ENCODE assay signal across 1 cellular context in the genomic region with DNA sequence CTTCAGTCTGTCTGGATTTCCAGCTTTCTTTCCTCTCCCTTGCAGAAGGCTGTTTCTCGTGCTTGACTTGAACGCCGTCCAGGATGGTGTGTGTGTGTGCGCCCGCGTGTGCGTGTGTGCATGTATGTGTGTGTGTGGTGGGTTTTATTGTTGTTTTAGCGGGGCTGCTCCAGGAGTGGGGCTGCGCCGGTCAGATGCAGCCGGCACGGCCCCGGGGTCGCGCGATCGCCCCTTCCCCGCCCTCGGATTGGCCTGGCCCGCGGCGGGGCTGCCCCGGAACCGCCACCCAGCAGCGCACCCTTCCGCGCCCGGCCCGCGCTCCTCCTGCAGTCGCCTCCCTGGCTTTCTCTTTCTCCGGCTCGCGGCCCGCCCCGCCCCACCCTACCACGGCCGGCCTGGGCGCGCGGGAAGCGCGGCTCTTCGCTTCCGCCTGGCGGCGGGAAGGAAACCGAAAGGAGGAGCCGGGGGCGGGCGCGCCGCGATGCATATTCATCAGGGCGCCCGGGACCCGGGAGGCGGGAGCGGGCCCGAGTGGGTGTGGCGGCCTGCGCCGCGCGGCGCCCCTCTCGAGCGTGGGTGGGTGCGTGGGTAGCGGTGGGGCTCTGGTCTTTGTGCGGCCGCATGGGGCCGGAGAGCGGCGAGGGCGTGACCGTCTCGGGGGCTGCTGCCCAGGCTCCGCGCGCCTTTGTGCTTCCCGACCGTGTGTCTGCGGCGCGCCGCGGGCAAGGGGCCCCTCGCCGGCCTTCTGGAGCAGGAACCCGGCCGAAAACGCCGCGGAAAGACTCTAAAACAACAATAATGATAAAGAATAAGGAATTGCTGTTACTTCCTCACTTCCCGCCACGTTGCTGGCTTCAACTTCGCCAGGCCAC.
TF ChIP-seq lines count a peak whose summit lies in the region.

No MANE protein-coding gene starts in this region.

TF ChIP-seq in HepG2, 621 proteins besides CTCF, POLR2A, EP300 and RAD21 (continued from another document and continues in another):
- TF ChIP-seq MTA1 (CRISPR knock-in tag; IDR thresholded peaks at IDR 0.05; ENCODE audit: borderline replicate concordance) (peak; percentile 92), ZNF7 (CRISPR knock-in tag; IDR thresholded peaks at IDR 0.05) (peak; percentile 70; the same call in 1 of the 2 replicates), SALL1 (CRISPR knock-in tag; IDR thresholded peaks at IDR 0.05) (peak; percentile 77), ZNF737 (CRISPR knock-in tag; IDR thresholded peaks at IDR 0.05; ENCODE audit: borderline replicate concordance) (no peak), ZNF768 (CRISPR knock-in tag; IDR thresholded peaks at IDR 0.05) (peak; percentile 53; the same call in 1 of the 2 replicates), HNRNPK (IDR thresholded peaks at IDR 0.05; ENCODE audit: low read depth, low read length, poor library complexity, severe bottlenecking) (peak; percentile 63), MTF2 (CRISPR knock-in tag; IDR thresholded peaks at IDR 0.05; ENCODE audit: borderline replicate concordance) (peak; percentile 67; the same call in 1 of the 2 replicates), SNAPC2 (CRISPR knock-in tag; IDR thresholded peaks at IDR 0.05) (no peak; the same call in 1 of the 2 replicates), SP1 (IDR thresholded peaks at IDR 0.05) (no peak), SP1 (CRISPR knock-in tag; IDR thresholded peaks at IDR 0.05) (no peak), REPIN1 (CRISPR knock-in tag; IDR thresholded peaks at IDR 0.05; ENCODE audit: borderline replicate concordance, low read depth) (0 out of 2 replicates have a peak, but pooled peaks have one; percentile 29), ZFAT (CRISPR knock-in tag; conservative IDR thresholded peaks at IDR 0.05) (peak; percentile 52; the same call in 1 of the 2 replicates), CBX1 (IDR thresholded peaks at IDR 0.05; ENCODE audit: low read depth) (peak; percentile 70), NR2F1 (CRISPR knock-in tag; IDR thresholded peaks at IDR 0.05) (no peak), SIN3A (IDR thresholded peaks at IDR 0.05; ENCODE audit: borderline replicate concordance, low read depth, low read length) (peak; percentile 50; the same call in 1 of the 2 replicates), TAF15 (IDR thresholded peaks at IDR 0.05; ENCODE audit: low read depth, low read length, poor library complexity, severe bottlenecking) (no peak), GABPB1 (CRISPR knock-in tag; IDR thresholded peaks at IDR 0.05) (peak; percentile 88), AGO1 (IDR thresholded peaks at IDR 0.05; ENCODE audit: low read depth, low read length, poor library complexity, severe bottlenecking) (peak; percentile 78), GFI1 (CRISPR knock-in tag; IDR thresholded peaks at IDR 0.05; ENCODE audit: borderline replicate concordance) (no peak; the same call in 1 of the 2 replicates), STAG1 (CRISPR knock-in tag; IDR thresholded peaks at IDR 0.05) (peak; percentile 38; the same call in 1 of the 2 replicates), ZNF703 (CRISPR knock-in tag; IDR thresholded peaks at IDR 0.05; ENCODE audit: borderline replicate concordance) (peak; percentile 13; the same call in 1 of the 2 replicates), SAFB2 (CRISPR knock-in tag; IDR thresholded peaks at IDR 0.05; ENCODE audit: borderline replicate concordance, low read depth) (peak; percentile 59; the same call in 1 of the 2 replicates), ZNF629 (CRISPR knock-in tag; conservative IDR thresholded peaks at IDR 0.05) (no peak), TCF7L2 (IDR thresholded peaks at IDR 0.05; ENCODE audit: low read depth, low read length) (no peak), CREM (IDR thresholded peaks at IDR 0.05) (no peak), CREM (CRISPR knock-in tag; IDR thresholded peaks at IDR 0.05) (no peak), ELF4 (CRISPR knock-in tag; IDR thresholded peaks at IDR 0.05; ENCODE audit: borderline replicate concordance) (peak; percentile 74; the same call in 1 of the 2 replicates)
- TF ChIP-seq, protein P1, sequence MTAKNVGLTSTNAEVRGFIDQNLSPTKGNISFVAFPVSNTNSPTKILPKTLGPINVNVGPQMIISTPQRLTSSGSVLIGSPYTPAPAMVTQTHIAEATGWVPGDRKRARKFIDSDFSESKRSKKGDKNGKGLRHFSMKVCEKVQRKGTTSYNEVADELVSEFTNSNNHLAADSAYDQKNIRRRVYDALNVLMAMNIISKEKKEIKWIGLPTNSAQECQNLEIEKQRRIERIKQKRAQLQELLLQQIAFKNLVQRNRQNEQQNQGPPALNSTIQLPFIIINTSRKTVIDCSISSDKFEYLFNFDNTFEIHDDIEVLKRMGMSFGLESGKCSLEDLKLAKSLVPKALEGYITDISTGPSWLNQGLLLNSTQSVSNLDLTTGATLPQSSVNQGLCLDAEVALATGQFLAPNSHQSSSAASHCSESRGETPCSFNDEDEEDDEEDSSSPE (CRISPR knock-in tag; IDR thresholded peaks at IDR 0.05), result peak; percentile 92
- TF ChIP-seq, protein P2, sequence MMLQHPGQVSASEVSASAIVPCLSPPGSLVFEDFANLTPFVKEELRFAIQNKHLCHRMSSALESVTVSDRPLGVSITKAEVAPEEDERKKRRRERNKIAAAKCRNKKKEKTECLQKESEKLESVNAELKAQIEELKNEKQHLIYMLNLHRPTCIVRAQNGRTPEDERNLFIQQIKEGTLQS (CRISPR knock-in tag; IDR thresholded peaks at IDR 0.05), result 0 out of 2 replicates have a peak, but pooled peaks have one; percentile 6
- TF ChIP-seq, protein P3, sequence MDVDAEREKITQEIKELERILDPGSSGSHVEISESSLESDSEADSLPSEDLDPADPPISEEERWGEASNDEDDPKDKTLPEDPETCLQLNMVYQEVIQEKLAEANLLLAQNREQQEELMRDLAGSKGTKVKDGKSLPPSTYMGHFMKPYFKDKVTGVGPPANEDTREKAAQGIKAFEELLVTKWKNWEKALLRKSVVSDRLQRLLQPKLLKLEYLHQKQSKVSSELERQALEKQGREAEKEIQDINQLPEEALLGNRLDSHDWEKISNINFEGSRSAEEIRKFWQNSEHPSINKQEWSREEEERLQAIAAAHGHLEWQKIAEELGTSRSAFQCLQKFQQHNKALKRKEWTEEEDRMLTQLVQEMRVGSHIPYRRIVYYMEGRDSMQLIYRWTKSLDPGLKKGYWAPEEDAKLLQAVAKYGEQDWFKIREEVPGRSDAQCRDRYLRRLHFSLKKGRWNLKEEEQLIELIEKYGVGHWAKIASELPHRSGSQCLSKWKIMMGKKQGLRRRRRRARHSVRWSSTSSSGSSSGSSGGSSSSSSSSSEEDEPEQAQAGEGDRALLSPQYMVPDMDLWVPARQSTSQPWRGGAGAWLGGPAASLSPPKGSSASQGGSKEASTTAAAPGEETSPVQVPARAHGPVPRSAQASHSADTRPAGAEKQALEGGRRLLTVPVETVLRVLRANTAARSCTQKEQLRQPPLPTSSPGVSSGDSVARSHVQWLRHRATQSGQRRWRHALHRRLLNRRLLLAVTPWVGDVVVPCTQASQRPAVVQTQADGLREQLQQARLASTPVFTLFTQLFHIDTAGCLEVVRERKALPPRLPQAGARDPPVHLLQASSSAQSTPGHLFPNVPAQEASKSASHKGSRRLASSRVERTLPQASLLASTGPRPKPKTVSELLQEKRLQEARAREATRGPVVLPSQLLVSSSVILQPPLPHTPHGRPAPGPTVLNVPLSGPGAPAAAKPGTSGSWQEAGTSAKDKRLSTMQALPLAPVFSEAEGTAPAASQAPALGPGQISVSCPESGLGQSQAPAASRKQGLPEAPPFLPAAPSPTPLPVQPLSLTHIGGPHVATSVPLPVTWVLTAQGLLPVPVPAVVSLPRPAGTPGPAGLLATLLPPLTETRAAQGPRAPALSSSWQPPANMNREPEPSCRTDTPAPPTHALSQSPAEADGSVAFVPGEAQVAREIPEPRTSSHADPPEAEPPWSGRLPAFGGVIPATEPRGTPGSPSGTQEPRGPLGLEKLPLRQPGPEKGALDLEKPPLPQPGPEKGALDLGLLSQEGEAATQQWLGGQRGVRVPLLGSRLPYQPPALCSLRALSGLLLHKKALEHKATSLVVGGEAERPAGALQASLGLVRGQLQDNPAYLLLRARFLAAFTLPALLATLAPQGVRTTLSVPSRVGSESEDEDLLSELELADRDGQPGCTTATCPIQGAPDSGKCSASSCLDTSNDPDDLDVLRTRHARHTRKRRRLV (CRISPR knock-in tag; IDR thresholded peaks at IDR 0.05), result no peak
- TF ChIP-seq, protein P4, sequence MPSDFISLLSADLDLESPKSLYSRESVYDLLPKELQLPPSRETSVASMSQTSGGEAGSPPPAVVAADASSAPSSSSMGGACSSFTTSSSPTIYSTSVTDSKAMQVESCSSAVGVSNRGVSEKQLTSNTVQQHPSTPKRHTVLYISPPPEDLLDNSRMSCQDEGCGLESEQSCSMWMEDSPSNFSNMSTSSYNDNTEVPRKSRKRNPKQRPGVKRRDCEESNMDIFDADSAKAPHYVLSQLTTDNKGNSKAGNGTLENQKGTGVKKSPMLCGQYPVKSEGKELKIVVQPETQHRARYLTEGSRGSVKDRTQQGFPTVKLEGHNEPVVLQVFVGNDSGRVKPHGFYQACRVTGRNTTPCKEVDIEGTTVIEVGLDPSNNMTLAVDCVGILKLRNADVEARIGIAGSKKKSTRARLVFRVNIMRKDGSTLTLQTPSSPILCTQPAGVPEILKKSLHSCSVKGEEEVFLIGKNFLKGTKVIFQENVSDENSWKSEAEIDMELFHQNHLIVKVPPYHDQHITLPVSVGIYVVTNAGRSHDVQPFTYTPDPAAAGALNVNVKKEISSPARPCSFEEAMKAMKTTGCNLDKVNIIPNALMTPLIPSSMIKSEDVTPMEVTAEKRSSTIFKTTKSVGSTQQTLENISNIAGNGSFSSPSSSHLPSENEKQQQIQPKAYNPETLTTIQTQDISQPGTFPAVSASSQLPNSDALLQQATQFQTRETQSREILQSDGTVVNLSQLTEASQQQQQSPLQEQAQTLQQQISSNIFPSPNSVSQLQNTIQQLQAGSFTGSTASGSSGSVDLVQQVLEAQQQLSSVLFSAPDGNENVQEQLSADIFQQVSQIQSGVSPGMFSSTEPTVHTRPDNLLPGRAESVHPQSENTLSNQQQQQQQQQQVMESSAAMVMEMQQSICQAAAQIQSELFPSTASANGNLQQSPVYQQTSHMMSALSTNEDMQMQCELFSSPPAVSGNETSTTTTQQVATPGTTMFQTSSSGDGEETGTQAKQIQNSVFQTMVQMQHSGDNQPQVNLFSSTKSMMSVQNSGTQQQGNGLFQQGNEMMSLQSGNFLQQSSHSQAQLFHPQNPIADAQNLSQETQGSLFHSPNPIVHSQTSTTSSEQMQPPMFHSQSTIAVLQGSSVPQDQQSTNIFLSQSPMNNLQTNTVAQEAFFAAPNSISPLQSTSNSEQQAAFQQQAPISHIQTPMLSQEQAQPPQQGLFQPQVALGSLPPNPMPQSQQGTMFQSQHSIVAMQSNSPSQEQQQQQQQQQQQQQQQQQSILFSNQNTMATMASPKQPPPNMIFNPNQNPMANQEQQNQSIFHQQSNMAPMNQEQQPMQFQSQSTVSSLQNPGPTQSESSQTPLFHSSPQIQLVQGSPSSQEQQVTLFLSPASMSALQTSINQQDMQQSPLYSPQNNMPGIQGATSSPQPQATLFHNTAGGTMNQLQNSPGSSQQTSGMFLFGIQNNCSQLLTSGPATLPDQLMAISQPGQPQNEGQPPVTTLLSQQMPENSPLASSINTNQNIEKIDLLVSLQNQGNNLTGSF (CRISPR knock-in tag; IDR thresholded peaks at IDR 0.05), result 0 out of 2 replicates have a peak, but pooled peaks have one; percentile 36
- TF ChIP-seq, protein P5, sequence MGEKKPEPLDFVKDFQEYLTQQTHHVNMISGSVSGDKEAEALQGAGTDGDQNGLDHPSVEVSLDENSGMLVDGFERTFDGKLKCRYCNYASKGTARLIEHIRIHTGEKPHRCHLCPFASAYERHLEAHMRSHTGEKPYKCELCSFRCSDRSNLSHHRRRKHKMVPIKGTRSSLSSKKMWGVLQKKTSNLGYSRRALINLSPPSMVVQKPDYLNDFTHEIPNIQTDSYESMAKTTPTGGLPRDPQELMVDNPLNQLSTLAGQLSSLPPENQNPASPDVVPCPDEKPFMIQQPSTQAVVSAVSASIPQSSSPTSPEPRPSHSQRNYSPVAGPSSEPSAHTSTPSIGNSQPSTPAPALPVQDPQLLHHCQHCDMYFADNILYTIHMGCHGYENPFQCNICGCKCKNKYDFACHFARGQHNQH (CRISPR knock-in tag; IDR thresholded peaks at IDR 0.05), result peak; percentile 64; the same call in 1 of the 2 replicates
- TF ChIP-seq, protein P6, sequence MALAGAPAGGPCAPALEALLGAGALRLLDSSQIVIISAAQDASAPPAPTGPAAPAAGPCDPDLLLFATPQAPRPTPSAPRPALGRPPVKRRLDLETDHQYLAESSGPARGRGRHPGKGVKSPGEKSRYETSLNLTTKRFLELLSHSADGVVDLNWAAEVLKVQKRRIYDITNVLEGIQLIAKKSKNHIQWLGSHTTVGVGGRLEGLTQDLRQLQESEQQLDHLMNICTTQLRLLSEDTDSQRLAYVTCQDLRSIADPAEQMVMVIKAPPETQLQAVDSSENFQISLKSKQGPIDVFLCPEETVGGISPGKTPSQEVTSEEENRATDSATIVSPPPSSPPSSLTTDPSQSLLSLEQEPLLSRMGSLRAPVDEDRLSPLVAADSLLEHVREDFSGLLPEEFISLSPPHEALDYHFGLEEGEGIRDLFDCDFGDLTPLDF (CRISPR knock-in tag; IDR thresholded peaks at IDR 0.05), result peak; percentile 89
